9 cellular contexts compared by ENCODE assay signal in genomic region chr3:13877911-13878710, GRCh38. TPM values are rescaled to one million over a fixed set of nuclear protein-coding genes. Genes with fewer than 3 reads are reported as not detected.
A peak's percentile ranks its signal among the peaks of the same experiment; 100 is the strongest.
DNase-seq lines count a peak whose midpoint lies in the region; ATAC-seq and TF ChIP-seq lines count a peak whose summit lies in the region.
"Had no signal": no experiment of that assay in that cellular context is flagged by ENCODE, and none has a peak within 500 bp of the region (broad histone marks: within the 10 kb centered on the region; RNA-seq: fewer than 3 reads in every experiment).

No MANE protein-coding gene starts in this region.

- peaks cover 11% of the 10 kb centered on the region for H3K27me3 ChIP-seq in ascending aorta
- peaks cover 57 to 92% of the 10 kb centered on the region in 2 donors for H3K27me3 ChIP-seq in left lung
- peaks cover 0 to 84% of the 10 kb centered on the region in 2 donors for H3K27me3 ChIP-seq in tibial artery

- H3K27ac ChIP-seq in ascending aorta = no peak overlapping the region
- H3K27ac ChIP-seq in left lung = no peak overlapping the region
- no peak overlapping the region for H3K27ac ChIP-seq in tibial artery

- H3K4me1 ChIP-seq in ascending aorta (peaks cover 5 to 10% of the 10 kb centered on the region in 2 donors), left lung (peaks cover 11 to 33% of the 10 kb centered on the region in 2 donors), tibial artery (peaks cover 0 to 32% (median 30%) of the 10 kb centered on the region in 4 donors)

- intact Hi-C loops in ascending aorta (cut with DNase I) (no loop called here), left lung (cut with DNase I) (no loop called here), tibial artery (cut with DNase I; ENCODE audit: low total_unique reads) (no loop called here)

- H3K36me3 ChIP-seq in ascending aorta (no peaks in the 10 kb centered on the region), left lung (no peaks in the 10 kb centered on the region), tibial artery (no peaks in the 10 kb centered on the region)

- no peaks in the 10 kb centered on the region for H3K9me3 ChIP-seq in ascending aorta
- H3K9me3 ChIP-seq in left lung = no peaks in the 10 kb centered on the region
- H3K9me3 ChIP-seq in tibial artery = peaks cover 0 to 5% (median 0%) of the 10 kb centered on the region in 3 donors

- peak; percentile 22 for DNase-seq in activated naive CD4-positive, alpha-beta T cell treated with Interleukin-2 at 50 U/mL for 16 hours
- DNase-seq in activated naive CD4-positive, alpha-beta T cell (lab: John Stamatoyannopoulos, UW) = no peak
- DNase-seq in ascending aorta (ENCODE audit: low spot score in 2 of 2) = no peak
- DNase-seq in left lung = peak in 1 of 2 donors; percentile 72
- DNase-seq in tibial artery = peak in 1 of 2 donors; percentile 54

- TF ChIP-seq CTCF in ascending aorta (IDR thresholded peaks at IDR 0.05) (no peak), left lung (IDR thresholded peaks at IDR 0.05) (no peak), tibial artery (IDR thresholded peaks at IDR 0.05) (no peak)

- ATAC-seq in left lung (peak; percentile 10), GM21825 (IDR thresholded peaks at IDR 0.05; ENCODE audit: unreplicated experiment) (no peak), HG02884 (IDR thresholded peaks at IDR 0.05; ENCODE audit: unreplicated experiment) (no peak), HG02973 (IDR thresholded peaks at IDR 0.05; ENCODE audit: unreplicated experiment) (no peak)

- peak overlapping the region; percentile 31 to 47 for H3K4me3 ChIP-seq in ascending aorta
- H3K4me3 ChIP-seq in left lung = peak overlapping the region in 1 of 2 donors; percentile 31
- peak overlapping the region; percentile 14 to 43 for H3K4me3 ChIP-seq in tibial artery

RNA-seq across cellular contexts. Expression of gene WNT7A, which starts 1.8 kb away (rescaled TPM):
- total RNA-seq in ascending aorta (not detected), left lung (1 to 10 TPM; 3.2 to 5.5 TPM)
- total RNA-seq: LHCN-M2 had no signal
